19 cellular contexts compared by ENCODE assay signal in genomic region chr6:140590641-140591040, GRCh38.
"Had no signal": no experiment of that assay in that cellular context is flagged by ENCODE, and none has a peak within 500 bp of the region (broad histone marks: within the 10 kb centered on the region; RNA-seq: fewer than 3 reads in every experiment).

No MANE protein-coding gene starts in this region.

- ATAC-seq: activated CD8-positive, alpha-beta T cell treated with anti-CD3 and anti-CD28 coated beads for 36 hours; activated T-helper 17 cell treated with anti-CD3 and anti-CD28 coated beads, Interleukin-2, amount 50 U/mL, for 72 hours; esophagus mucosa; stimulated activated memory B cell treated with anti-CD40 and anti-IgM and Interleukin-4, amounts not matched to agents 10 μg/mL and 1 μg/mL and 100 μg/mL, for 72 hours; upper lobe of right lung had no signal

- H3K27ac ChIP-seq: brain microvascular endothelial cell, sigmoid colon, spleen, upper lobe of right lung had no signal

- DNase-seq: activated CD4-positive, alpha-beta T cell treated with anti-CD3 and anti-CD28 coated beads for 48 hours; activated CD8-positive, alpha-beta T cell treated with anti-CD3 and anti-CD28 coated beads for 36 hours; activated naive CD4-positive, alpha-beta T cell; activated naive CD8-positive, alpha-beta T cell treated with anti-CD3 and anti-CD28 coated beads for 36 hours; activated T-cell treated with anti-CD3 and anti-CD28 coated beads, Interleukin-2, amount 50 U/mL, for 1 hour; brain microvascular endothelial cell; cortex of kidney; foreskin melanocyte; hypothalamus; midbrain; nephron progenitor cell; nucleus accumbens; sigmoid colon; spleen; stimulated activated CD4-positive, alpha-beta T cell treated with anti-CD3 and anti-CD28 coated beads, Interleukin-4, amount 100 ng/mL, for 4 hours; upper lobe of right lung had no signal

- H3K9me3 ChIP-seq: sigmoid colon, upper lobe of right lung had no signal

- H3K4me3 ChIP-seq: sigmoid colon, spleen, upper lobe of right lung had no signal

- H3K36me3 ChIP-seq: brain microvascular endothelial cell, sigmoid colon, spleen, upper lobe of right lung had no signal

- H3K27me3 ChIP-seq: brain microvascular endothelial cell, sigmoid colon, spleen, upper lobe of right lung had no signal

- H3K4me1 ChIP-seq: sigmoid colon, spleen, upper lobe of right lung had no signal
